In genomic region chr1:183992424-183992823, GRCh38 we compare ENCODE assay signal across 33 cellular contexts. TPM values are rescaled to one million over a fixed set of nuclear protein-coding genes. Genes with fewer than 3 reads are reported as not detected.
"Had no signal": no experiment of that assay in that cellular context is flagged by ENCODE, and none has a peak within 500 bp of the region (broad histone marks: within the 10 kb centered on the region; RNA-seq: fewer than 3 reads in every experiment).

No MANE protein-coding gene starts in this region.

- H3K9me3 Mint-ChIP-seq: activated CD4-positive, alpha-beta T cell treated with anti-CD3 and anti-CD28 coated beads, Interleukin-2, amount 10 ng/mL, durations not matched to agents 7 days and 5 days; activated naive CD4-positive, alpha-beta T cell treated with anti-CD3 and anti-CD28 coated beads for 36 hours; activated naive CD4-positive, alpha-beta T cell treated with anti-CD3 and anti-CD28 coated beads, Interleukin-2, amount 50 U/mL, for 72 hours; activated T-cell treated with anti-CD3 and anti-CD28 coated beads, Interleukin-2, amount 50 U/mL, for 4 hours; activated T-helper 1 cell treated with anti-CD3 and anti-CD28 coated beads, Interleukin-12 subunit alpha, Interleukin-12 subunit beta, Interleukin-2, Interleukin-4 antibody, amounts not matched to agents 30 ng/mL and 10 ng/mL and 1 ng/mL, durations not matched to agents 14 hours and 24 hours and 36 hours had no signal

- H3K36me3 ChIP-seq: adrenal gland, WERI-Rb-1 had no signal

- H3K27ac ChIP-seq: adrenal gland, PC-9, RWPE1, SK-N-MC, WERI-Rb-1 had no signal

- H3K36me3 Mint-ChIP-seq: brain had no signal

- H3K27me3 ChIP-seq: adrenal gland had no signal

- ATAC-seq: activated CD8-positive, alpha-beta T cell treated with anti-CD3 and anti-CD28 coated beads, Interleukin-2, amount 10 ng/mL, durations not matched to agents 7 days and 5 days; activated naive CD4-positive, alpha-beta T cell treated with anti-CD3 and anti-CD28 coated beads, Interleukin-2, amount 50 U/mL, for 72 hours; activated T-cell treated with anti-CD3 and anti-CD28 coated beads, Interleukin-2, amount 50 U/mL, for 4 hours had no signal

- H3K4me3 Mint-ChIP-seq: activated CD4-positive, alpha-beta T cell treated with anti-CD3 and anti-CD28 coated beads, Interleukin-2, amount 10 ng/mL, durations not matched to agents 7 days and 5 days; activated CD8-positive, alpha-beta T cell treated with anti-CD3 and anti-CD28 coated beads, Interleukin-2, amount 10 ng/mL, durations not matched to agents 7 days and 5 days; activated naive CD4-positive, alpha-beta T cell treated with anti-CD3 and anti-CD28 coated beads for 36 hours; activated T-cell treated with anti-CD3 and anti-CD28 coated beads, Interleukin-2, amount 50 U/mL, for 4 hours; activated T-helper 1 cell treated with anti-CD3 and anti-CD28 coated beads, Interleukin-12 subunit alpha, Interleukin-12 subunit beta, Interleukin-2, Interleukin-4 antibody, amounts not matched to agents 30 ng/mL and 10 ng/mL and 1 ng/mL, durations not matched to agents 14 hours and 24 hours and 36 hours; brain had no signal

- H3K27ac Mint-ChIP-seq: activated CD4-positive, alpha-beta T cell treated with anti-CD3 and anti-CD28 coated beads, Interleukin-2, amount 10 ng/mL, durations not matched to agents 7 days and 5 days; activated CD8-positive, alpha-beta T cell treated with anti-CD3 and anti-CD28 coated beads, Interleukin-2, amount 10 ng/mL, durations not matched to agents 7 days and 5 days; activated naive CD4-positive, alpha-beta T cell treated with anti-CD3 and anti-CD28 coated beads for 36 hours; activated naive CD4-positive, alpha-beta T cell treated with anti-CD3 and anti-CD28 coated beads, Interleukin-2, amount 50 U/mL, for 72 hours; activated T-helper 1 cell treated with anti-CD3 and anti-CD28 coated beads, Interleukin-12 subunit alpha, Interleukin-12 subunit beta, Interleukin-2, Interleukin-4 antibody, amounts not matched to agents 30 ng/mL and 10 ng/mL and 1 ng/mL, durations not matched to agents 14 hours and 24 hours and 36 hours; brain had no signal

- H3K9me3 ChIP-seq: adrenal gland had no signal

- H3K4me3 ChIP-seq: adrenal gland, PC-9, SK-N-MC had no signal

- DNase-seq: activated CD4-positive, alpha-beta T cell treated with anti-CD3 and anti-CD28 coated beads for 1 hour; activated CD4-positive, alpha-beta T cell treated with anti-CD3 and anti-CD28 coated beads, Interleukin-2, amount 10 ng/mL, durations not matched to agents 7 days and 5 days; activated CD4-positive, alpha-beta T cell treated with anti-CD3 and anti-CD28 coated beads, Interleukin-2, amount 50 U/mL, for 48 hours; activated CD4-positive, CD25-positive, alpha-beta regulatory T cell; activated CD8-positive, alpha-beta T cell treated with anti-CD3 and anti-CD28 coated beads, Interleukin-2, amount 10 ng/mL, durations not matched to agents 7 days and 5 days; activated gamma-delta T cell treated with Interleukin-2 at 50 U/mL for 16 hours; activated naive CD4-positive, alpha-beta T cell treated with anti-CD3 and anti-CD28 coated beads for 36 hours; activated T-cell treated with anti-CD3 and anti-CD28 coated beads, Interleukin-2, amount 50 U/mL, for 4 hours; adrenal gland; anterior cingulate cortex; caudate nucleus; KG1; MM.1S; NCI-H1092; NCI-H1436 treated with DMSO at 0.1 percent for 48 hours; NCI-H1694 treated with DMSO at 0.1 percent for 48 hours; NCI-H2029; NCI-H2107; NCI-H2171; NCI-H510A; NCI-H526; NCI-H748 treated with DMSO at 0.1 percent for 48 hours; NK-92 treated with Interleukin-12 subunit alpha and Interleukin-12 subunit beta, amount 100 ng/mL, for 24 hours; Right ventricle myocardium superior; T1000; WERI-Rb-1 had no signal

- H3K27me3 Mint-ChIP-seq: brain had no signal

RNA-seq across cellular contexts. Expression of gene COLGALT2, which starts 45.1 kb away (rescaled TPM):
- total RNA-seq: bronchial epithelial cell had no signal
